ENCODE assay signal across 8 cellular contexts in genomic region chr2:151828890-151829324, GRCh38. TPM values are rescaled to one million over a fixed set of nuclear protein-coding genes. Genes with fewer than 3 reads are reported as not detected.
A peak's percentile ranks its signal among the peaks of the same experiment; 100 is the strongest.
DNase-seq lines count a peak whose midpoint lies in the region; FAIRE-seq and TF ChIP-seq lines count a peak whose summit lies in the region.

No MANE protein-coding gene starts in this region.

- peak overlapping the region; percentile 78 to 95 (median 90) for H3K27ac Mint-ChIP-seq in CD8-positive, alpha-beta memory T cell

- CTCF ChIA-PET in CD8-positive, alpha-beta memory T cell (lab: Charles Lee) = interaction anchor here (0.9 to 1.4 kb wide), 2 partner anchors 21 to 196 kb away, joined by 3 to 5 read pairs; no protein-coding TSS in a partner anchor

- no peaks in the 10 kb centered on the region for H3K9me3 Mint-ChIP-seq in CD8-positive, alpha-beta memory T cell

- POLR2A ChIA-PET in CD8-positive, alpha-beta memory T cell (lab: Charles Lee) = no interaction called here

- intact Hi-C loops in ovary (cut with DNase I) = no loop called here

- FAIRE-seq in urothelium cell line (lab: Jason Lieb, UNC) = no peak

- peak overlapping the region; percentile 82 to 93 (median 87) for H3K4me3 Mint-ChIP-seq in CD8-positive, alpha-beta memory T cell

- H3K9me3 ChIP-seq in CD8-positive, alpha-beta memory T cell (ENCODE audit: low read length) = no peaks in the 10 kb centered on the region
- H3K9me3 ChIP-seq in Peyer's patch = no peaks in the 10 kb centered on the region
- H3K9me3 ChIP-seq in ovary = no peaks in the 10 kb centered on the region

- peaks cover 26% of the 10 kb centered on the region for H3K4me1 ChIP-seq in CD8-positive, alpha-beta memory T cell (ENCODE audit: insufficient read depth, low read length)
- H3K4me1 ChIP-seq in Peyer's patch (peaks cover 0 to 24% (median 8%) of the 10 kb centered on the region in 4 donors), ovary (ENCODE audit: insufficient read depth) (peaks cover 6% of the 10 kb centered on the region)

- WGBS in ovary, 3 donors = 64 to 67% (median 65%) methylated on average over 5 of the region's 5 CpGs

- DNase-seq in CD8-positive, alpha-beta memory T cell = no peak
- no peak for DNase-seq in Peyer's patch
- no peak for DNase-seq in epithelial cell of proximal tubule (ENCODE audit: low read depth)
- DNase-seq in ovary = no peak
- no peak for DNase-seq in NCI-H187 (lab: John Stamatoyannopoulos, UW)
- DNase-seq in activated effector memory CD4-positive, alpha-beta T cell treated with Interleukin-2 at 50 U/mL for 16 hours = no peak
- no peak for DNase-seq in urothelium cell line (ENCODE audit: low spot score)
- DNase-seq in NCI-H1092 (lab: John Stamatoyannopoulos, UW) = no peak

- peak overlapping the region; percentile 63 for H3K4me3 ChIP-seq in CD8-positive, alpha-beta memory T cell (ENCODE audit: low read length)
- H3K4me3 ChIP-seq in Peyer's patch = peak overlapping the region; percentile 83 to 91 (median 88)
- peak overlapping the region; percentile 87 for H3K4me3 ChIP-seq in epithelial cell of proximal tubule (ENCODE audit: low read depth, low read length)
- H3K4me3 ChIP-seq in ovary = peak overlapping the region; percentile 87

- H3K4me1 Mint-ChIP-seq in CD8-positive, alpha-beta memory T cell = peaks cover 41 to 46% (median 46%) of the 10 kb centered on the region in 3 donors

- TF ChIP-seq CTCF in Peyer's patch (IDR thresholded peaks at IDR 0.05) (no peak), epithelial cell of proximal tubule (conservative IDR thresholded peaks at IDR 0.05; ENCODE audit: low read depth, low read length) (no peak), ovary (IDR thresholded peaks at IDR 0.05) (no peak)

- H3K27me3 Mint-ChIP-seq in CD8-positive, alpha-beta memory T cell = peaks cover 0 to 3% of the 10 kb centered on the region in 2 donors

- H3K36me3 Mint-ChIP-seq in CD8-positive, alpha-beta memory T cell = peaks cover 0 to 9% (median 0%) of the 10 kb centered on the region in 3 donors

- H3K36me3 ChIP-seq in CD8-positive, alpha-beta memory T cell (ENCODE audit: insufficient read depth, low read length) = no peaks in the 10 kb centered on the region
- H3K36me3 ChIP-seq in Peyer's patch (no peaks in the 10 kb centered on the region), ovary (no peaks in the 10 kb centered on the region)

- no peak for TF ChIP-seq EP300 in ovary (IDR thresholded peaks at IDR 0.05)

- peak overlapping the region; percentile 52 for H3K27ac ChIP-seq in CD8-positive, alpha-beta memory T cell (ENCODE audit: low read depth, low read length)
- H3K27ac ChIP-seq in Peyer's patch (peak overlapping the region; percentile 78 to 93 (median 87)), ovary (peak overlapping the region in 1 of 2 donors; percentile 82)

- no peak for TF ChIP-seq POLR2A in Peyer's patch (IDR thresholded peaks at IDR 0.05)
- TF ChIP-seq POLR2A in ovary (IDR thresholded peaks at IDR 0.05) = no peak

- no peaks in the 10 kb centered on the region for H3K27me3 ChIP-seq in CD8-positive, alpha-beta memory T cell (ENCODE audit: insufficient read depth, low read length, poor library complexity, severe bottlenecking)
- H3K27me3 ChIP-seq in Peyer's patch (no peaks in the 10 kb centered on the region), ovary (no peaks in the 10 kb centered on the region)

RNA-seq across cellular contexts. Expression of gene ARL5A, which starts 0.7 kb away (rescaled TPM):
- 10 to 100 TPM; 58.4 to 67.6 TPM for total RNA-seq in CD8-positive, alpha-beta memory T cell
- 73.8 TPM for polyA plus RNA-seq in CD8-positive, alpha-beta memory T cell
- total RNA-seq in Peyer's patch (10 to 100 TPM; 34.7 to 85.5 (median 56.5) TPM), epithelial cell of proximal tubule (32.3 and 69.5 TPM in 2 replicates), ovary (10 to 100 TPM; 26.2 to 41.4 (median 36.7) TPM)
- polyA plus RNA-seq in ovary = 10 to 100 TPM; 11.6 to 17.4 TPM
